Comparison of ENCODE assay signal across 14 cellular contexts in genomic region chr20:63005862-63006564, GRCh38. TPM values are rescaled to one million over a fixed set of nuclear protein-coding genes. Genes with fewer than 3 reads are reported as not detected.
DNase-seq lines count a peak whose midpoint lies in the region; ATAC-seq and TF ChIP-seq lines count a peak whose summit lies in the region.
"Had no signal": no experiment of that assay in that cellular context is flagged by ENCODE, and none has a peak within 500 bp of the region (broad histone marks: within the 10 kb centered on the region; RNA-seq: fewer than 3 reads in every experiment).

No MANE protein-coding gene starts in this region.

- no peaks in the 10 kb centered on the region for H3K9me3 ChIP-seq in iPS DF 6.9 (ENCODE audit: control insufficient read depth, insufficient read depth, low read length)
- H3K9me3 ChIP-seq: thoracic aorta had no signal

- H3K36me3 Mint-ChIP-seq in WTC11 = no peaks in the 10 kb centered on the region

- H3K27me3 ChIP-seq in iPS DF 6.9 (ENCODE audit: control insufficient read depth, insufficient read depth, low read length) = peaks cover 54% of the 10 kb centered on the region

- TF ChIP-seq CTCF in WTC11 (IDR thresholded peaks at IDR 0.05) = no peak

- POLR2A ChIA-PET in WTC11 (lab: Charles Lee) = interaction anchor here (1.0 to 1.4 kb wide), 2 partner anchors 9 to 30 kb away, joined by 3 read pairs; no protein-coding TSS in a partner anchor

- H3K4me1 Mint-ChIP-seq in WTC11 = peaks cover 36% of the 10 kb centered on the region

- H3K4me1 ChIP-seq in iPS DF 6.9 (ENCODE audit: control insufficient read depth, insufficient read depth, low read length) = peaks cover 9% of the 10 kb centered on the region

- CTCF ChIA-PET in WTC11 (lab: Charles Lee) = interaction anchor here (1.0 to 2.6 kb wide), 10 partner anchors 27 to 166 kb away, joined by 3 to 10 read pairs (median 4); no protein-coding TSS in a partner anchor

- H3K4me3 Mint-ChIP-seq in WTC11 = peak overlapping the region; percentile 55

- peak; percentile 20 for DNase-seq in stimulated activated CD4-positive, alpha-beta T cell treated with anti-CD3 and anti-CD28 coated beads, Interleukin-15, amount 100 ng/mL, for 24 hours
- no peak for DNase-seq in stimulated activated CD4-positive, alpha-beta T cell treated with anti-CD3 and anti-CD28 coated beads, Interleukin-2, amount 100 ng/mL, for 24 hours
- peak; percentile 55 for DNase-seq in WTC11 (ENCODE audit: low spot score)
- no peak for DNase-seq in iPS DF 6.9 (ENCODE audit: low read depth, low spot score)
- no peak for DNase-seq in NCI-H2029 (lab: John Stamatoyannopoulos, UW)
- no peak for DNase-seq in NCI-H2107 (lab: John Stamatoyannopoulos, UW)
- no peak for DNase-seq in dedifferentiated amniotic fluid mesenchymal stem cell (ENCODE audit: extremely low spot score)
- DNase-seq: activated effector memory CD4-positive, alpha-beta T cell treated with anti-CD3 and anti-CD28 coated beads, Interleukin-2, amount 50 U/mL, for 16 hours; Calu3; dorsolateral prefrontal cortex; MV-4-11; OCI-M1 had no signal

- no peak overlapping the region for H3K27ac Mint-ChIP-seq in WTC11

- WGBS in iPS DF 6.9 (ENCODE audit: insufficient coverage, insufficient read length) = no CpG with 5 or more reads among the region's 94 CpGs

- H3K36me3 ChIP-seq in iPS DF 6.9 (ENCODE audit: control insufficient read depth, insufficient read depth, low read length) = no peaks in the 10 kb centered on the region
- H3K36me3 ChIP-seq: thoracic aorta had no signal

- peaks cover 91% of the 10 kb centered on the region for H3K27me3 Mint-ChIP-seq in WTC11 (ENCODE audit: low read depth)

- ATAC-seq in WTC11 (peak; percentile 8), HG03025 (IDR thresholded peaks at IDR 0.05; ENCODE audit: low FRiP score, unreplicated experiment) (no peak)

- no peak overlapping the region for H3K27ac ChIP-seq in iPS DF 6.9 (ENCODE audit: low read length)
- H3K27ac ChIP-seq: dorsolateral prefrontal cortex, thoracic aorta had no signal

- H3K4me3 ChIP-seq in iPS DF 6.9 (ENCODE audit: low read length) = peak overlapping the region; percentile 10; the same call in 1 of the 2 replicates

- no peaks in the 10 kb centered on the region for H3K9me3 Mint-ChIP-seq in WTC11

TF ChIP-seq in WTC11, 78 proteins besides CTCF, POLR2A, EP300 and RAD21:
- TF ChIP-seq TEAD1 (CRISPR knock-in tag; IDR thresholded peaks at IDR 0.05) = 0 out of 2 replicates have a peak, but pooled peaks have one; percentile 42
- no peak for TF ChIP-seq RELA (CRISPR knock-in tag; IDR thresholded peaks at IDR 0.05; ENCODE audit: borderline replicate concordance)
- TF ChIP-seq ZNF219 (CRISPR knock-in tag; IDR thresholded peaks at IDR 0.05; ENCODE audit: borderline replicate concordance) = no peak
- peak; percentile 72; the same call in 1 of the 2 replicates for TF ChIP-seq ZNF138 (CRISPR knock-in tag; conservative IDR thresholded peaks at IDR 0.05)
- 0 out of 2 replicates have a peak, but pooled peaks have one; percentile 57 for TF ChIP-seq CBFB (CRISPR knock-in tag; IDR thresholded peaks at IDR 0.05; ENCODE audit: low read depth)
- TF ChIP-seq NFE2L1 (CRISPR knock-in tag; IDR thresholded peaks at IDR 0.05) = peak; percentile 50; the same call in 1 of the 2 replicates
- 0 out of 2 replicates have a peak, but pooled peaks have one; percentile 31 for TF ChIP-seq ZBTB43 (CRISPR knock-in tag; IDR thresholded peaks at IDR 0.05)
- peak; percentile 52; the same call in 1 of the 2 replicates for TF ChIP-seq MAX (CRISPR knock-in tag; IDR thresholded peaks at IDR 0.05)
- peak; percentile 35; the same call in 1 of the 2 replicates for TF ChIP-seq ZNF232 (CRISPR knock-in tag; IDR thresholded peaks at IDR 0.05)
- 0 out of 2 replicates have a peak, but pooled peaks have one; percentile 54 for TF ChIP-seq FOXK1 (CRISPR knock-in tag; IDR thresholded peaks at IDR 0.05)
- TF ChIP-seq FOXP1 (CRISPR knock-in tag; IDR thresholded peaks at IDR 0.05; ENCODE audit: borderline replicate concordance) = peak; percentile 82
- no peak for TF ChIP-seq ESRRA (CRISPR knock-in tag; IDR thresholded peaks at IDR 0.05; ENCODE audit: borderline replicate concordance)
- TF ChIP-seq FOXP4 (CRISPR knock-in tag; IDR thresholded peaks at IDR 0.05) = peak; percentile 53; the same call in 1 of the 2 replicates
- TF ChIP-seq IRF1 (CRISPR knock-in tag; IDR thresholded peaks at IDR 0.05) = 0 out of 2 replicates have a peak, but pooled peaks have one; percentile 16
- no peak for TF ChIP-seq ARID4B (CRISPR knock-in tag; IDR thresholded peaks at IDR 0.05; ENCODE audit: borderline replicate concordance)
- peak; percentile 28; the same call in 1 of the 2 replicates for TF ChIP-seq CREM (CRISPR knock-in tag; IDR thresholded peaks at IDR 0.05)
TF ChIP-seq in WTC11: peak in this region for 12.

RNA-seq across cellular contexts. Expression of gene BHLHE23, which starts 0.8 kb away (rescaled TPM):
- total RNA-seq in WTC11 (2021) = 0.57 to 1.3 TPM (median 0.66 TPM) in 3 replicates
- total RNA-seq: Calu3, dorsolateral prefrontal cortex, thoracic aorta had no signal

RNA-seq across cellular contexts. Expression of gene SLC17A9, which starts 53.5 kb away (rescaled TPM):
- 26.2 to 41.7 TPM (median 30.8 TPM) in 3 replicates for total RNA-seq in WTC11 (2021)

Comparison
In these comparisons a context has a peak if more than half of its experiments do, and no peak if none do; other contexts are left out.
1. DNase-seq: peak in stimulated activated CD4-positive, alpha-beta T cell treated with anti-CD3 and anti-CD28 coated beads, Interleukin-15, amount 100 ng/mL, for 24 hours (single experiment) and WTC11 (single experiment); none in stimulated activated CD4-positive, alpha-beta T cell treated with anti-CD3 and anti-CD28 coated beads, Interleukin-2, amount 100 ng/mL, for 24 hours (0 of 2), iPS DF 6.9 (single experiment), NCI-H2029 (single experiment), NCI-H2107 (single experiment) and dedifferentiated amniotic fluid mesenchymal stem cell (single experiment).